1 cellular context compared by ENCODE assay signal in genomic region chr1:245322673-245323072, GRCh38.
TF ChIP-seq lines count a peak whose summit lies in the region.

No MANE protein-coding gene starts in this region.

TF ChIP-seq in K562, 482 proteins besides CTCF, POLR2A, EP300 and RAD21 (continued from another document):
- TF ChIP-seq ZNF609 (CRISPR knock-in tag; IDR thresholded peaks at IDR 0.05; ENCODE audit: borderline replicate concordance) (no peak), BDP1 (IDR thresholded peaks at IDR 0.05; ENCODE audit: insufficient read depth, insufficient read length) (no peak), RERE (CRISPR knock-in tag; IDR thresholded peaks at IDR 0.05; ENCODE audit: borderline replicate concordance) (no peak)
TF ChIP-seq in K562: peak in this region for 0.
